Comparison of ENCODE assay signal across 17 cellular contexts in the genomic region with DNA sequence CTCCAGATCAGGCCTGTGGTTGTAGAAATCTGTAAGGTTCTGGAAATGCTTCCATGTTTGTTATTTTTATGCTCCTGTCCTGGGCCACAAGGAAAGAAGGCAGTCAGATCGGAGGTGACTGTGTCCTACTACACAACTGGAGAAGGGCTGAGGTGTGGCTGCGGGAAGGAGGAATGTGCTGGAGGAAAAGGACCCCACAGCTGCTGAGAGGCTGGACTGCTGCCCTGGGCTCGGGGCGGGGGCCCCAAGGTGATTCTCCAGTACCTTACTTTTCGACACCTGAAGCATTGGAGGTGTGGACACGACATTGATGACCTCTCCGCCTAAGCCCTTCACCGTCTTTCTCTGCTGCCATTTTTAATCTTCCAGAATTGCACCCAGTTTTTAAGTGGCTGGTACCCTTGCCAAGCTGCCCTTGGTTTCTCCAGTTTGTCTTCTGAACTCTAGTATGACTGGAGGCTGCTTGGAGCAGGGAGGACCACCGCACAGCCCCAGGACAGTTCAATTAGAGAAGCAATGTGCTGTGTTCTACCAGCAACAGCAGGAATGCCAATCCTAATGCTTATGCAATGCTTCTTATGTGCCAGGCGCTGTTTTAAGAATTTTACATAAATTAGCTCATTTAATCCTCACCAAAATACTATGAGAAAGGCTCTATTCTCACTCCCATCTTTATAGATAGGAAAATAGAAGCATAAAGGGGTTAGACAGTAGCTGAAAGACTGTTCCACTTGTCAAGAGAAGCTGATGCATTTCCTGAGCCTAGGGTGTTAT. TPM values are rescaled to one million over a fixed set of nuclear protein-coding genes. Genes with fewer than 3 reads are reported as not detected.
A peak's percentile ranks its signal among the peaks of the same experiment; 100 is the strongest.
DNase-seq lines count a peak whose midpoint lies in the region; ATAC-seq, FAIRE-seq and TF ChIP-seq lines count a peak whose summit lies in the region.
"Had no signal": no experiment of that assay in that cellular context is flagged by ENCODE, and none has a peak within 500 bp of the region (broad histone marks: within the 10 kb centered on the region; RNA-seq: fewer than 3 reads in every experiment).

No MANE protein-coding gene starts in this region.

- TF ChIP-seq EP300 in tibial nerve (IDR thresholded peaks at IDR 0.05) = no peak

- H3K27ac Mint-ChIP-seq in HFFc6 (peak overlapping the region; percentile 99), astrocyte (ENCODE audit: unreplicated experiment) (peak overlapping the region; percentile 98)

- TF ChIP-seq POLR2A in tibial nerve (IDR thresholded peaks at IDR 0.05) = no peak

- no peak overlapping the region for H2AFZ ChIP-seq in astrocyte (ENCODE audit: low read depth, low read length)

- peaks cover 31% of the 10 kb centered on the region for H3K4me1 ChIP-seq in astrocyte (ENCODE audit: insufficient read depth, low read length)
- H3K4me1 ChIP-seq in iPS-20b (ENCODE audit: insufficient read depth, low read length) = peaks cover 24% of the 10 kb centered on the region
- peaks cover 3 to 49% (median 11%) of the 10 kb centered on the region in 4 donors for H3K4me1 ChIP-seq in tibial nerve

- H3K27me3 ChIP-seq in astrocyte (ENCODE audit: insufficient read depth, low read length) (no peaks in the 10 kb centered on the region), iPS-20b (ENCODE audit: insufficient read depth, low read length) (no peaks in the 10 kb centered on the region), tibial nerve (no peaks in the 10 kb centered on the region)

- 75 to 84% methylated on average over 10 of the region's 10 CpGs for WGBS in tibial nerve, 2 donors

- H3K4me3 Mint-ChIP-seq in HFFc6 (peak overlapping the region; percentile 54; the same call in 1 of the 2 replicates), astrocyte (ENCODE audit: unreplicated experiment) (no peak overlapping the region)

- TF ChIP-seq CTCF in HFFc6 (IDR thresholded peaks at IDR 0.05) (no peak), astrocyte (IDR thresholded peaks at IDR 0.05; ENCODE audit: insufficient read depth, low read depth, low read length) (no peak), tibial nerve (IDR thresholded peaks at IDR 0.05) (no peak)

- H3K9me3 ChIP-seq in astrocyte (ENCODE audit: insufficient read depth, low read depth, low read length) (no peaks in the 10 kb centered on the region), iPS-20b (ENCODE audit: insufficient read depth, low read depth, low read length) (no peaks in the 10 kb centered on the region), tibial nerve (no peaks in the 10 kb centered on the region)

- H3K4me1 Mint-ChIP-seq in HFFc6 (ENCODE audit: low read depth) (peaks cover 67% of the 10 kb centered on the region), astrocyte (ENCODE audit: low read depth, unreplicated experiment) (peaks cover 29% of the 10 kb centered on the region)

- peak overlapping the region; percentile 58 for H3K9ac ChIP-seq in astrocyte (ENCODE audit: low read length)
- peak overlapping the region; percentile 2; the same call in 1 of the 2 replicates for H3K9ac ChIP-seq in iPS-20b (ENCODE audit: low read depth, low read length)

- ATAC-seq in HG03025 (IDR thresholded peaks at IDR 0.05; ENCODE audit: low FRiP score, unreplicated experiment) (no peak), GM18870 (IDR thresholded peaks at IDR 0.05; ENCODE audit: unreplicated experiment) (no peak)
- ATAC-seq: left colon had no signal

- H3K36me3 Mint-ChIP-seq in HFFc6 (ENCODE audit: low read depth) (no peaks in the 10 kb centered on the region), astrocyte (ENCODE audit: low read depth, unreplicated experiment) (no peaks in the 10 kb centered on the region)

- H3K4me3 ChIP-seq in astrocyte (ENCODE audit: insufficient read depth, low read depth, low read length) = no peak overlapping the region
- no peak overlapping the region for H3K4me3 ChIP-seq in iPS-20b (ENCODE audit: low read length)
- H3K4me3 ChIP-seq in tibial nerve = no peak overlapping the region
- H3K4me3 ChIP-seq: coronary artery had no signal

- H3K4me2 ChIP-seq in astrocyte (ENCODE audit: low read length) = peak overlapping the region; percentile 61

- H3K36me3 ChIP-seq in astrocyte (ENCODE audit: insufficient read depth, low read length) (no peaks in the 10 kb centered on the region), iPS-20b (ENCODE audit: insufficient read depth, low read depth, low read length) (no peaks in the 10 kb centered on the region), tibial nerve (no peaks in the 10 kb centered on the region)

- no peaks in the 10 kb centered on the region for H4K20me1 ChIP-seq in astrocyte (ENCODE audit: insufficient read depth, low read length)

- no peaks in the 10 kb centered on the region for H3K79me2 ChIP-seq in astrocyte (ENCODE audit: insufficient read depth, low read length)

- peak overlapping the region; percentile 71 for H3K27ac ChIP-seq in astrocyte (ENCODE audit: low read depth, low read length)
- H3K27ac ChIP-seq in iPS-20b (ENCODE audit: low read length) = peak overlapping the region; percentile 82
- H3K27ac ChIP-seq in tibial nerve = peak overlapping the region; percentile 52 to 79 (median 64)

- peaks cover 2% of the 10 kb centered on the region; the same call in 1 of the 2 replicates for H3K27me3 Mint-ChIP-seq in HFFc6 (ENCODE audit: insufficient read depth)
- H3K27me3 Mint-ChIP-seq in astrocyte (ENCODE audit: low read depth, unreplicated experiment) = peaks cover 4% of the 10 kb centered on the region

- FAIRE-seq in astrocyte (lab: Jason Lieb, UNC) = no peak

- no peaks in the 10 kb centered on the region; the same call in 1 of the 2 replicates for H3K9me3 Mint-ChIP-seq in HFFc6
- H3K9me3 Mint-ChIP-seq in astrocyte (ENCODE audit: unreplicated experiment) = peaks cover 4% of the 10 kb centered on the region

- no peak for DNase-seq in HFFc6
- no peak for DNase-seq in astrocyte (ENCODE audit: low read depth)
- DNase-seq in tibial nerve (ENCODE audit: low spot score in 2 of 2) = no peak
- no peak for DNase-seq in NCI-H1092 (lab: John Stamatoyannopoulos, UW)
- DNase-seq: activated effector memory CD4-positive, alpha-beta T cell treated with anti-CD3 and anti-CD28 coated beads, Interleukin-2, amount 50 U/mL, for 16 hours; anterior cingulate cortex; C1 segment of cervical spinal cord; DMS79; erythroblast; left colon; MM.1S; NCI-H187; NCI-H524 treated with DMSO at 0.1 percent for 48 hours had no signal

RNA-seq across cellular contexts. Expression of a gene that starts 13.5 kb away (rescaled TPM):
- total RNA-seq in HFFc6 (2021; fragmentation: NEBNext Ultra II Directional; extraction: Animal tissue kit (Norgen Biotek cat#: 25700)) = 10 to 100 TPM in 4 of 6 experiments, 1 to 10 TPM in 2; 6.3 to 13.2 (median 11.9) TPM
- total RNA-seq in astrocyte (13.5 and 22.7 TPM in 2 replicates), tibial nerve (10 to 100 TPM; 21.3 to 34.9 (median 30.5) TPM)
